ENCODE assay signal across 11 cellular contexts in genomic region chr10:93835770-93836169, GRCh38.
"Had no signal": no experiment of that assay in that cellular context is flagged by ENCODE, and none has a peak within 500 bp of the region (broad histone marks: within the 10 kb centered on the region; RNA-seq: fewer than 3 reads in every experiment).

No MANE protein-coding gene starts in this region.

- H3K4me2 ChIP-seq: GM23338 had no signal

- H3K4me1 ChIP-seq: HAP-1 had no signal

- H3K36me3 ChIP-seq: HAP-1 had no signal

- H3K27ac Mint-ChIP-seq: GM23338, H9, HFFc6 had no signal

- H3K27ac ChIP-seq: GM23248 had no signal

- H3K9ac ChIP-seq: GM23248 had no signal

- DNase-seq: GM23248, GOT3, H7, H9, HCEC 1CT, HFFc6 had no signal

- H2AFZ ChIP-seq: GM23248, GM23338 had no signal

- H3K9me3 Mint-ChIP-seq: HFFc6 had no signal

- H3K4me3 ChIP-seq: GM23248, GM23338, HAP-1 had no signal

- ATAC-seq: GM23338, HCT116 had no signal

- FAIRE-seq: H1, H54 had no signal

- H3K4me3 Mint-ChIP-seq: GM23338, H9, HFFc6 had no signal

- H3K4me1 Mint-ChIP-seq: GM23338, H9 had no signal
